In the genomic region with DNA sequence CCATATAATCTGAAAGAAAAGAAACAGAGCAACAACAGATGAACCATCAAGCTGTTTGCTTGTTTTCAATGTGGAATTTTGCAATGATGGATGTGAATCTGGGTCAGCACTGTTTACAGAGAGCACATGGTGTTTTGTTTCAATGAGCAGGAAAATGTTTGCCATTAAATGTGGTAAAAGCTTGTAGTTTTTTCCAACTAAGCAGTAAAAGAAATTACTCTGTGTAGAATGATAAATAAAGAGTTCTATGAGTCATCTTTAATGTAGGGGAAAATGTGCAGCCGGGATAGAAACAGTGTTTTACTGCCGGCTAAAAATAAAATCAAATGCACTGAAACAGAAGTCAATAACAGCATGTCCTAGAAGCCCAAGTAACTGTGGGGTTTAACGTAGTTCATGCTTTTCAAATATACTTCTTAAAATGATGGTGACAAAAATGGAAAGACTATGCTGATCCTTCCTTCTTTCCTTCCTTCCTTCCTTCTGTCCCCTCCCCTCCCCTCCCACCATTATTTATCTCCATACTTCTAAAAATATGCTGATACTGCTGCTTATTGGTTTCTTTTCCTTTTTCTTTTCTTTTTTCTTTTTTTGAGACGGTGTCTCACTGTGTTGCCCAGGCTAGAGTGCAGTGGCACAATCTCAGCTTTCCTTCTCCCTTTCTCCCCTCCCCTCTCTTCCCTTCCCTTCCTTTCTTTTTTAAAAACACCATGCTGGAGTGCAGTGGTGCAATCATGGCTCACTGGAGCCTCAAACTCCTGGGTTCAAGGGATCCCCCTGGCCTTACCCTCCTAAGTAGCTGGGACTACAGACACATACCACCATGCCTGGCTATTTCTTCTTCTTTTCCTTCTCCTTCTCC, we compare ENCODE assay signal across 1 cellular context.
TF ChIP-seq lines count a peak whose summit lies in the region.

No MANE protein-coding gene starts in this region.

TF ChIP-seq in HepG2, 621 proteins besides CTCF, POLR2A, EP300 and RAD21 (continued from another document and continues in another):
- TF ChIP-seq, protein P1, sequence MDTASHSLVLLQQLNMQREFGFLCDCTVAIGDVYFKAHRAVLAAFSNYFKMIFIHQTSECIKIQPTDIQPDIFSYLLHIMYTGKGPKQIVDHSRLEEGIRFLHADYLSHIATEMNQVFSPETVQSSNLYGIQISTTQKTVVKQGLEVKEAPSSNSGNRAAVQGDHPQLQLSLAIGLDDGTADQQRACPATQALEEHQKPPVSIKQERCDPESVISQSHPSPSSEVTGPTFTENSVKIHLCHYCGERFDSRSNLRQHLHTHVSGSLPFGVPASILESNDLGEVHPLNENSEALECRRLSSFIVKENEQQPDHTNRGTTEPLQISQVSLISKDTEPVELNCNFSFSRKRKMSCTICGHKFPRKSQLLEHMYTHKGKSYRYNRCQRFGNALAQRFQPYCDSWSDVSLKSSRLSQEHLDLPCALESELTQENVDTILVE (CRISPR knock-in tag; IDR thresholded peaks at IDR 0.05): peak; percentile 72
- TF ChIP-seq ZBTB7A (CRISPR knock-in tag; IDR thresholded peaks at IDR 0.05) (no peak), TBX3 (IDR thresholded peaks at IDR 0.05; ENCODE audit: borderline replicate concordance) (no peak), GZF1 (CRISPR knock-in tag; IDR thresholded peaks at IDR 0.05) (no peak), KLF11 (CRISPR knock-in tag; IDR thresholded peaks at IDR 0.05) (no peak; the same call in 1 of the 2 replicates), ZFAT (CRISPR knock-in tag; conservative IDR thresholded peaks at IDR 0.05) (no peak), GATA4 (IDR thresholded peaks at IDR 0.05; ENCODE audit: borderline replicate concordance, low read depth) (peak; percentile 57; the same call in 1 of the 2 replicates), REXO4 (CRISPR knock-in tag; IDR thresholded peaks at IDR 0.05; ENCODE audit: borderline replicate concordance) (no peak), ZNF382 (CRISPR knock-in tag; IDR thresholded peaks at IDR 0.05; ENCODE audit: borderline replicate concordance) (no peak), ATAD3A (CRISPR knock-in tag; IDR thresholded peaks at IDR 0.05) (no peak), ZBTB8A (CRISPR knock-in tag; IDR thresholded peaks at IDR 0.05; ENCODE audit: borderline replicate concordance, low read depth) (no peak), SIX4 (CRISPR knock-in tag; IDR thresholded peaks at IDR 0.05) (peak; percentile 97), ZNF850 (CRISPR knock-in tag; conservative IDR thresholded peaks at IDR 0.05) (no peak), ZNF772 (CRISPR knock-in tag; IDR thresholded peaks at IDR 0.05) (peak; percentile 58; the same call in 1 of the 2 replicates), IKZF4 (CRISPR knock-in tag; IDR thresholded peaks at IDR 0.05; ENCODE audit: borderline replicate concordance, low read depth, not compliant biosample characterization) (no peak), CC2D1A (CRISPR knock-in tag; IDR thresholded peaks at IDR 0.05) (no peak), CEBPG (CRISPR knock-in tag; IDR thresholded peaks at IDR 0.05) (peak; percentile 92), ZNF530 (CRISPR knock-in tag; IDR thresholded peaks at IDR 0.05; ENCODE audit: low read depth) (no peak), ZNF720 (CRISPR knock-in tag; IDR thresholded peaks at IDR 0.05) (no peak), IRF2 (CRISPR knock-in tag; IDR thresholded peaks at IDR 0.05) (0 out of 2 replicates have a peak, but pooled peaks have one; percentile 37), ZFYVE20 (CRISPR knock-in tag; IDR thresholded peaks at IDR 0.05; ENCODE audit: borderline replicate concordance, low read depth) (no peak), CREB1 (IDR thresholded peaks at IDR 0.05) (no peak), CREB1 (CRISPR knock-in tag; IDR thresholded peaks at IDR 0.05) (no peak), PAWR (CRISPR knock-in tag; IDR thresholded peaks at IDR 0.05; ENCODE audit: borderline replicate concordance) (no peak), ZNF569 (CRISPR knock-in tag; IDR thresholded peaks at IDR 0.05; ENCODE audit: borderline replicate concordance) (no peak), TARDBP (CRISPR knock-in tag; IDR thresholded peaks at IDR 0.05) (peak; percentile 69; the same call in 1 of the 2 replicates), ZNF430 (CRISPR knock-in tag; IDR thresholded peaks at IDR 0.05) (no peak), ZNF605 (CRISPR knock-in tag; IDR thresholded peaks at IDR 0.05) (no peak), ZNF331 (CRISPR knock-in tag; IDR thresholded peaks at IDR 0.05) (peak; percentile 97; the same call in 1 of the 2 replicates), HHEX (CRISPR knock-in tag; IDR thresholded peaks at IDR 0.05) (peak; percentile 62; the same call in 1 of the 2 replicates), EHMT2 (IDR thresholded peaks at IDR 0.05; ENCODE audit: borderline replicate concordance, low read depth, low read length) (no peak), IRX3 (CRISPR knock-in tag; IDR thresholded peaks at IDR 0.05; ENCODE audit: borderline replicate concordance, low read depth) (no peak)
- TF ChIP-seq, protein P2, sequence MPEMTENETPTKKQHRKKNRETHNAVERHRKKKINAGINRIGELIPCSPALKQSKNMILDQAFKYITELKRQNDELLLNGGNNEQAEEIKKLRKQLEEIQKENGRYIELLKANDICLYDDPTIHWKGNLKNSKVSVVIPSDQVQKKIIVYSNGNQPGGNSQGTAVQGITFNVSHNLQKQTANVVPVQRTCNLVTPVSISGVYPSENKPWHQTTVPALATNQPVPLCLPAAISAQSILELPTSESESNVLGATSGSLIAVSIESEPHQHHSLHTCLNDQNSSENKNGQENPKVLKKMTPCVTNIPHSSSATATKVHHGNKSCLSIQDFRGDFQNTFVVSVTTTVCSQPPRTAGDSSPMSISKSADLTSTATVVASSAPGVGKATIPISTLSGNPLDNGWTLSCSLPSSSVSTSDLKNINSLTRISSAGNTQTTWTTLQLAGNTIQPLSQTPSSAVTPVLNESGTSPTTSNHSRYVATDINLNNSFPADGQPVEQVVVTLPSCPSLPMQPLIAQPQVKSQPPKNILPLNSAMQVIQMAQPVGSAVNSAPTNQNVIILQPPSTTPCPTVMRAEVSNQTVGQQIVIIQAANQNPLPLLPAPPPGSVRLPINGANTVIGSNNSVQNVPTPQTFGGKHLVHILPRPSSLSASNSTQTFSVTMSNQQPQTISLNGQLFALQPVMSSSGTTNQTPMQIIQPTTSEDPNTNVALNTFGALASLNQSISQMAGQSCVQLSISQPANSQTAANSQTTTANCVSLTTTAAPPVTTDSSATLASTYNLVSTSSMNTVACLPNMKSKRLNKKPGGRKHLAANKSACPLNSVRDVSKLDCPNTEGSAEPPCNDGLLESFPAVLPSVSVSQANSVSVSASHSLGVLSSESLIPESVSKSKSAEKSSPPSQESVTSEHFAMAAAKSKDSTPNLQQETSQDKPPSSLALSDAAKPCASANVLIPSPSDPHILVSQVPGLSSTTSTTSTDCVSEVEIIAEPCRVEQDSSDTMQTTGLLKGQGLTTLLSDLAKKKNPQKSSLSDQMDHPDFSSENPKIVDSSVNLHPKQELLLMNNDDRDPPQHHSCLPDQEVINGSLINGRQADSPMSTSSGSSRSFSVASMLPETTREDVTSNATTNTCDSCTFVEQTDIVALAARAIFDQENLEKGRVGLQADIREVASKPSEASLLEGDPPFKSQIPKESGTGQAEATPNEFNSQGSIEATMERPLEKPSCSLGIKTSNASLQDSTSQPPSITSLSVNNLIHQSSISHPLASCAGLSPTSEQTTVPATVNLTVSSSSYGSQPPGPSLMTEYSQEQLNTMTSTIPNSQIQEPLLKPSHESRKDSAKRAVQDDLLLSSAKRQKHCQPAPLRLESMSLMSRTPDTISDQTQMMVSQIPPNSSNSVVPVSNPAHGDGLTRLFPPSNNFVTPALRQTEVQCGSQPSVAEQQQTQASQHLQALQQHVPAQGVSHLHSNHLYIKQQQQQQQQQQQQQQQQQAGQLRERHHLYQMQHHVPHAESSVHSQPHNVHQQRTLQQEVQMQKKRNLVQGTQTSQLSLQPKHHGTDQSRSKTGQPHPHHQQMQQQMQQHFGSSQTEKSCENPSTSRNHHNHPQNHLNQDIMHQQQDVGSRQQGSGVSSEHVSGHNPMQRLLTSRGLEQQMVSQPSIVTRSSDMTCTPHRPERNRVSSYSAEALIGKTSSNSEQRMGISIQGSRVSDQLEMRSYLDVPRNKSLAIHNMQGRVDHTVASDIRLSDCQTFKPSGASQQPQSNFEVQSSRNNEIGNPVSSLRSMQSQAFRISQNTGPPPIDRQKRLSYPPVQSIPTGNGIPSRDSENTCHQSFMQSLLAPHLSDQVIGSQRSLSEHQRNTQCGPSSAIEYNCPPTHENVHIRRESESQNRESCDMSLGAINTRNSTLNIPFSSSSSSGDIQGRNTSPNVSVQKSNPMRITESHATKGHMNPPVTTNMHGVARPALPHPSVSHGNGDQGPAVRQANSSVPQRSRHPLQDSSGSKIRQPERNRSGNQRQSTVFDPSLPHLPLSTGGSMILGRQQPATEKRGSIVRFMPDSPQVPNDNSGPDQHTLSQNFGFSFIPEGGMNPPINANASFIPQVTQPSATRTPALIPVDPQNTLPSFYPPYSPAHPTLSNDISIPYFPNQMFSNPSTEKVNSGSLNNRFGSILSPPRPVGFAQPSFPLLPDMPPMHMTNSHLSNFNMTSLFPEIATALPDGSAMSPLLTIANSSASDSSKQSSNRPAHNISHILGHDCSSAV (CRISPR knock-in tag; IDR thresholded peaks at IDR 0.05; ENCODE audit: borderline replicate concordance): no peak
- TF ChIP-seq, protein P3, sequence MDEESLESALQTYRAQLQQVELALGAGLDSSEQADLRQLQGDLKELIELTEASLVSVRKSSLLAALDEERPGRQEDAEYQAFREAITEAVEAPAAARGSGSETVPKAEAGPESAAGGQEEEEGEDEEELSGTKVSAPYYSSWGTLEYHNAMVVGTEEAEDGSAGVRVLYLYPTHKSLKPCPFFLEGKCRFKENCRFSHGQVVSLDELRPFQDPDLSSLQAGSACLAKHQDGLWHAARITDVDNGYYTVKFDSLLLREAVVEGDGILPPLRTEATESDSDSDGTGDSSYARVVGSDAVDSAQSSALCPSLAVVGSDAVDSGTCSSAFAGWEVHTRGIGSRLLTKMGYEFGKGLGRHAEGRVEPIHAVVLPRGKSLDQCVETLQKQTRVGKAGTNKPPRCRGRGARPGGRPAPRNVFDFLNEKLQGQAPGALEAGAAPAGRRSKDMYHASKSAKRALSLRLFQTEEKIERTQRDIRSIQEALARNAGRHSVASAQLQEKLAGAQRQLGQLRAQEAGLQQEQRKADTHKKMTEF (CRISPR knock-in tag; IDR thresholded peaks at IDR 0.05): peak; percentile 71
- TF ChIP-seq, protein P4, sequence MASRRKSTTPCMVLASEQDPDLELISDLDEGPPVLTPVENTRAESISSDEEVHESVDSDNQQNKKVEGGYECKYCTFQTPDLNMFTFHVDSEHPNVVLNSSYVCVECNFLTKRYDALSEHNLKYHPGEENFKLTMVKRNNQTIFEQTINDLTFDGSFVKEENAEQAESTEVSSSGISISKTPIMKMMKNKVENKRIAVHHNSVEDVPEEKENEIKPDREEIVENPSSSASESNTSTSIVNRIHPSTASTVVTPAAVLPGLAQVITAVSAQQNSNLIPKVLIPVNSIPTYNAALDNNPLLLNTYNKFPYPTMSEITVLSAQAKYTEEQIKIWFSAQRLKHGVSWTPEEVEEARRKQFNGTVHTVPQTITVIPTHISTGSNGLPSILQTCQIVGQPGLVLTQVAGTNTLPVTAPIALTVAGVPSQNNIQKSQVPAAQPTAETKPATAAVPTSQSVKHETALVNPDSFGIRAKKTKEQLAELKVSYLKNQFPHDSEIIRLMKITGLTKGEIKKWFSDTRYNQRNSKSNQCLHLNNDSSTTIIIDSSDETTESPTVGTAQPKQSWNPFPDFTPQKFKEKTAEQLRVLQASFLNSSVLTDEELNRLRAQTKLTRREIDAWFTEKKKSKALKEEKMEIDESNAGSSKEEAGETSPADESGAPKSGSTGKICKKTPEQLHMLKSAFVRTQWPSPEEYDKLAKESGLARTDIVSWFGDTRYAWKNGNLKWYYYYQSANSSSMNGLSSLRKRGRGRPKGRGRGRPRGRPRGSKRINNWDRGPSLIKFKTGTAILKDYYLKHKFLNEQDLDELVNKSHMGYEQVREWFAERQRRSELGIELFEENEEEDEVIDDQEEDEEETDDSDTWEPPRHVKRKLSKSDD (CRISPR knock-in tag; IDR thresholded peaks at IDR 0.05; ENCODE audit: low read depth): no peak
- TF ChIP-seq, protein P5, sequence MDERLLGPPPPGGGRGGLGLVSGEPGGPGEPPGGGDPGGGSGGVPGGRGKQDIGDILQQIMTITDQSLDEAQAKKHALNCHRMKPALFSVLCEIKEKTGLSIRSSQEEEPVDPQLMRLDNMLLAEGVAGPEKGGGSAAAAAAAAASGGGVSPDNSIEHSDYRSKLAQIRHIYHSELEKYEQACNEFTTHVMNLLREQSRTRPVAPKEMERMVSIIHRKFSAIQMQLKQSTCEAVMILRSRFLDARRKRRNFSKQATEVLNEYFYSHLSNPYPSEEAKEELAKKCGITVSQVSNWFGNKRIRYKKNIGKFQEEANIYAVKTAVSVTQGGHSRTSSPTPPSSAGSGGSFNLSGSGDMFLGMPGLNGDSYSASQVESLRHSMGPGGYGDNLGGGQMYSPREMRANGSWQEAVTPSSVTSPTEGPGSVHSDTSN (CRISPR knock-in tag; IDR thresholded peaks at IDR 0.05): peak; percentile 63
- TF ChIP-seq, protein P6, sequence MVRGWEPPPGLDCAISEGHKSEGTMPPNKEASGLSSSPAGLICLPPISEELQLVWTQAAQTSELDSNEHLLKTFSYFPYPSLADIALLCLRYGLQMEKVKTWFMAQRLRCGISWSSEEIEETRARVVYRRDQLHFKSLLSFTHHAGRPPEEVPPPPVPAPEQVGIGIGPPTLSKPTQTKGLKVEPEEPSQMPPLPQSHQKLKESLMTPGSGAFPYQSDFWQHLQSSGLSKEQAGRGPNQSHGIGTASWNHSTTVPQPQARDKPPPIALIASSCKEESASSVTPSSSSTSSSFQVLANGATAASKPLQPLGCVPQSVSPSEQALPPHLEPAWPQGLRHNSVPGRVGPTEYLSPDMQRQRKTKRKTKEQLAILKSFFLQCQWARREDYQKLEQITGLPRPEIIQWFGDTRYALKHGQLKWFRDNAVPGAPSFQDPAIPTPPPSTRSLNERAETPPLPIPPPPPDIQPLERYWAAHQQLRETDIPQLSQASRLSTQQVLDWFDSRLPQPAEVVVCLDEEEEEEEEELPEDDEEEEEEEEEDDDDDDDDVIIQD (CRISPR knock-in tag; IDR thresholded peaks at IDR 0.05; ENCODE audit: low read depth): peak; percentile 60; the same call in 1 of the 2 replicates
- TF ChIP-seq, protein P7, sequence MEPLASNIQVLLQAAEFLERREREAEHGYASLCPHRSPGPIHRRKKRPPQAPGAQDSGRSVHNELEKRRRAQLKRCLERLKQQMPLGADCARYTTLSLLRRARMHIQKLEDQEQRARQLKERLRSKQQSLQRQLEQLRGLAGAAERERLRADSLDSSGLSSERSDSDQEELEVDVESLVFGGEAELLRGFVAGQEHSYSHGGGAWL (CRISPR knock-in tag; IDR thresholded peaks at IDR 0.05): no peak
- TF ChIP-seq, protein P8, sequence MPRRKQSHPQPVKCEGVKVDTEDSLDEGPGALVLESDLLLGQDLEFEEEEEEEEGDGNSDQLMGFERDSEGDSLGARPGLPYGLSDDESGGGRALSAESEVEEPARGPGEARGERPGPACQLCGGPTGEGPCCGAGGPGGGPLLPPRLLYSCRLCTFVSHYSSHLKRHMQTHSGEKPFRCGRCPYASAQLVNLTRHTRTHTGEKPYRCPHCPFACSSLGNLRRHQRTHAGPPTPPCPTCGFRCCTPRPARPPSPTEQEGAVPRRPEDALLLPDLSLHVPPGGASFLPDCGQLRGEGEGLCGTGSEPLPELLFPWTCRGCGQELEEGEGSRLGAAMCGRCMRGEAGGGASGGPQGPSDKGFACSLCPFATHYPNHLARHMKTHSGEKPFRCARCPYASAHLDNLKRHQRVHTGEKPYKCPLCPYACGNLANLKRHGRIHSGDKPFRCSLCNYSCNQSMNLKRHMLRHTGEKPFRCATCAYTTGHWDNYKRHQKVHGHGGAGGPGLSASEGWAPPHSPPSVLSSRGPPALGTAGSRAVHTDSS (CRISPR knock-in tag; conservative IDR thresholded peaks at IDR 0.05): no peak
